In the genomic region with DNA sequence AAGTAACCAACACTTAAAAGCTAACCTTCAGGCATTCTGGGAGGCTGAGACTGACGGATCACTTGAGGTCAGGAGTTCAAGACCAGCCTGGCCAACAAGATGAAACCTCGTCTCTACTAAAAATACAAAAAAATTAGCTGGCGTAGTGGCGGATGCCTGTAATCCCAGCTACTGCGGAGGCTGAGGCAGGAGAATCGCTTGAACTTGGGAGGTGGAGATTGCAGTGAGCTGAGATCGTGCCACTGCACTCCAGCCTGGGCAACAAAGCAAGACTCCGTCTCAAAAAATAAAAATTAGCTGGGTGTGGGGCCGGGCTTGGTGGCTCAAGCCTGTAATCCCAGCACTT, we compare ENCODE assay signal across 7 cellular contexts. TPM values are rescaled to one million over a fixed set of nuclear protein-coding genes. Genes with fewer than 3 reads are reported as not detected.
DNase-seq lines count a peak whose midpoint lies in the region; ATAC-seq and TF ChIP-seq lines count a peak whose summit lies in the region.
"Not testable (repeated sequence)": the region's sequence is repeated elsewhere in the genome, so short reads cannot be mapped to it uniquely, and the experiment has no call there.

No MANE protein-coding gene starts in this region.

- H3K9me2 ChIP-seq in HCT116 (ENCODE audit: insufficient read depth): not testable (repeated sequence)

- H3K4me2 ChIP-seq in HCT116 (ENCODE audit: low read length): peak overlapping the region; percentile 88

- H4K20me1 ChIP-seq in HCT116 (ENCODE audit: insufficient read depth): not testable (repeated sequence)

- peaks cover 33 to 45% of the 10 kb centered on the region in 2 experiments for H3K4me1 ChIP-seq in HCT116 (ENCODE audit: control insufficient read depth in 1 of 2, insufficient read depth in 2 of 2, low read length in 2 of 2)
- peaks cover 38% of the 10 kb centered on the region for H3K4me1 ChIP-seq in effector memory CD4-positive, alpha-beta T cell (ENCODE audit: control insufficient read depth, insufficient read depth, low read length, poor library complexity, severe bottlenecking)
- H3K4me1 ChIP-seq in iPS-18a (ENCODE audit: control insufficient read depth, low read depth, low read length): not testable (repeated sequence)
- H3K4me1 ChIP-seq in spleen: peaks cover 56 to 99% (median 74%) of the 10 kb centered on the region in 6 donors

- not testable (repeated sequence) for BruUV-seq in HCT116 (replicated peaks; lab: Mats Ljungman, UMichigan)

- not testable (repeated sequence) for H3K36me3 ChIP-seq in HCT116 (ENCODE audit: control insufficient read depth in 1 of 2, insufficient read depth in 2 of 2, low read length in 2 of 2); effector memory CD4-positive, alpha-beta T cell (ENCODE audit: control insufficient read depth, insufficient read depth, low read length); iPS-18a (ENCODE audit: control insufficient read depth, low read depth, low read length); spleen

- POLR2A ChIA-PET in HCT116 (lab: Charles Lee) (interaction anchor here (0.5 to 3.3 kb wide), 11 partner anchors 14 to 246 kb away, joined by 3 to 33 read pairs (median 4); partner anchors contain the start of genes ADGRE5 and DNAJB1), T-cell (lab: Charles Lee) (interaction anchor here (0.5 to 4.4 kb wide), 4 partner anchors 17 to 125 kb away, joined by 4 to 55 read pairs (median 8); partner anchors contain the start of gene ADGRE5 (in 1 of the 2))

- H3K4me3 Mint-ChIP-seq in T-cell (peak overlapping the region; percentile 74 to 83 (median 74)), natural killer cell (peak overlapping the region; percentile 89)
- H3K4me3 Mint-ChIP-seq in activated naive CD4-positive, alpha-beta T cell treated with anti-CD3 and anti-CD28 coated beads, Interleukin-2, amount 10 ng/mL, durations not matched to agents 7 days and 5 days: peak overlapping the region; percentile 89

- not testable (repeated sequence) for H3K27me3 Mint-ChIP-seq in T-cell; activated naive CD4-positive, alpha-beta T cell treated with anti-CD3 and anti-CD28 coated beads, Interleukin-2, amount 10 ng/mL, durations not matched to agents 7 days and 5 days; natural killer cell (ENCODE audit: low read depth in 2 of 2)

- H3K36me3 Mint-ChIP-seq in T-cell; activated naive CD4-positive, alpha-beta T cell treated with anti-CD3 and anti-CD28 coated beads, Interleukin-2, amount 10 ng/mL, durations not matched to agents 7 days and 5 days; natural killer cell: not testable (repeated sequence)

- not testable (repeated sequence) for TF ChIP-seq RAD21 in HCT116 (IDR thresholded peaks at IDR 0.05; ENCODE audit: low read depth)

- H3K9me3 Mint-ChIP-seq in T-cell; activated naive CD4-positive, alpha-beta T cell treated with anti-CD3 and anti-CD28 coated beads, Interleukin-2, amount 10 ng/mL, durations not matched to agents 7 days and 5 days; natural killer cell: not testable (repeated sequence)

- intact Hi-C loops in HCT116 (cut with micrococcal nuclease): loop anchor here (5.0 kb wide), 1 partner anchor 118 kb away; no protein-coding TSS in a partner anchor
- intact Hi-C loops in natural killer cell (cut with micrococcal nuclease); spleen (cut with DNase I; ENCODE audit: low total_unique reads): not testable (repeated sequence)

- 69 to 79% (median 75%) methylated on average over 9 of the region's 9 CpGs for WGBS in spleen, 5 donors

- TF ChIP-seq POLR2A in HCT116 (IDR thresholded peaks at IDR 0.05; ENCODE audit: borderline replicate concordance, extremely low read depth, insufficient read depth, insufficient read length); spleen (IDR thresholded peaks at IDR 0.05): not testable (repeated sequence)

- H3K9me3 ChIP-seq in HCT116 (ENCODE audit: control insufficient read depth in 1 of 2, insufficient read depth in 1 of 2, low read depth in 1 of 2, low read length in 2 of 2); effector memory CD4-positive, alpha-beta T cell (ENCODE audit: control insufficient read depth, low read length); iPS-18a (ENCODE audit: control insufficient read depth, low read depth, low read length); spleen: not testable (repeated sequence)

- ATAC-seq in HCT116: peak; percentile 33
- ATAC-seq in T-cell (replicated peaks in 1 of 4); natural killer cell: not testable (repeated sequence)

- RAD21 ChIA-PET in HCT116 (lab: Charles Lee; ENCODE audit: low non-redundant PET in 1 of 2, low total read pairs in 2 of 2, uncharacterized antibody in 2 of 2, unreplicated experiment in 2 of 2): interaction anchor here (0.6 to 1.7 kb wide), 7 partner anchors 11 to 42 kb away, joined by 3 to 7 read pairs (median 3); no protein-coding TSS in a partner anchor

- not testable (repeated sequence) for H3K27me3 ChIP-seq in HCT116 (ENCODE audit: insufficient read depth, low read length); effector memory CD4-positive, alpha-beta T cell (replicated peaks; ENCODE audit: control insufficient read depth, insufficient read depth, low read length, poor library complexity, severe bottlenecking); iPS-18a (ENCODE audit: control insufficient read depth, insufficient read depth, low read length); spleen (replicated peaks in 1 of 7)

- peak overlapping the region; percentile 51 to 61 for H3K4me3 ChIP-seq in HCT116 (replicated peaks in 1 of 2; ENCODE audit: low read depth in 1 of 2, low read length in 2 of 2)
- not testable (repeated sequence) for H3K4me3 ChIP-seq in effector memory CD4-positive, alpha-beta T cell (ENCODE audit: insufficient read depth, low read depth, low read length, poor library complexity, severe bottlenecking)
- peak overlapping the region; percentile 58 for H3K4me3 ChIP-seq in iPS-18a (ENCODE audit: low read length)
- H3K4me3 ChIP-seq in spleen: peak overlapping the region in 1 of 8 donors; percentile 70

- not testable (repeated sequence) for DNase-seq in HCT116 (ENCODE audit: low read depth, low spot score); T-cell; activated naive CD4-positive, alpha-beta T cell treated with anti-CD3 and anti-CD28 coated beads, Interleukin-2, amount 10 ng/mL, durations not matched to agents 7 days and 5 days; effector memory CD4-positive, alpha-beta T cell; natural killer cell; spleen

- peak overlapping the region; percentile 86 to 96 for H3K27ac Mint-ChIP-seq in T-cell
- peak overlapping the region; percentile 87 for H3K27ac Mint-ChIP-seq in activated naive CD4-positive, alpha-beta T cell treated with anti-CD3 and anti-CD28 coated beads, Interleukin-2, amount 10 ng/mL, durations not matched to agents 7 days and 5 days
- peak overlapping the region; percentile 86 to 95 for H3K27ac Mint-ChIP-seq in natural killer cell

- peaks cover 54 to 59% (median 58%) of the 10 kb centered on the region in 3 donors for H3K4me1 Mint-ChIP-seq in T-cell
- H3K4me1 Mint-ChIP-seq in activated naive CD4-positive, alpha-beta T cell treated with anti-CD3 and anti-CD28 coated beads, Interleukin-2, amount 10 ng/mL, durations not matched to agents 7 days and 5 days: peaks cover 62% of the 10 kb centered on the region
- peaks cover 44 to 58% of the 10 kb centered on the region in 2 donors for H3K4me1 Mint-ChIP-seq in natural killer cell

- H3K9ac ChIP-seq in HCT116 (ENCODE audit: low read length) (peak overlapping the region; percentile 80), iPS-18a (ENCODE audit: low read length) (peak overlapping the region; percentile 93)

- CTCF ChIA-PET in HCT116 (lab: Charles Lee) (interaction anchor here (1.0 to 1.9 kb wide), 6 partner anchors 11 to 227 kb away, joined by 3 to 15 read pairs (median 4); partner anchors contain the start of gene ASF1B), T-cell (lab: Charles Lee) (interaction anchor here (0.7 to 3.4 kb wide), 6 partner anchors 8 to 222 kb away, joined by 3 to 11 read pairs (median 6); partner anchors contain the start of gene ADGRE5 (in 1 of the 2))
- CTCF ChIA-PET in activated naive CD4-positive, alpha-beta T cell treated with anti-CD3 and anti-CD28 coated beads, Interleukin-2, amount 10 ng/mL, durations not matched to agents 7 days and 5 days (lab: Charles Lee): interaction anchor here (0.6 to 8.6 kb wide), 5 partner anchors 18 to 197 kb away, joined by 3 to 93 read pairs (median 3); partner anchors contain the start of gene ADGRE5

- H3K27ac ChIP-seq in HCT116 (ENCODE audit: low read depth, low read length) (peak overlapping the region; percentile 90), spleen (peak overlapping the region; percentile 55 to 98 (median 93))
- H3K27ac ChIP-seq in effector memory CD4-positive, alpha-beta T cell (ENCODE audit: insufficient read depth, low read length, poor library complexity, severe bottlenecking): peak overlapping the region; percentile 86
- not testable (repeated sequence) for H3K27ac ChIP-seq in iPS-18a (ENCODE audit: low read length)

- H3K79me2 ChIP-seq in HCT116 (ENCODE audit: insufficient read depth, low read length): not testable (repeated sequence)

- TF ChIP-seq CTCF in HCT116 (IDR thresholded peaks at IDR 0.05 in 2 of 3, conservative IDR thresholded peaks at IDR 0.05 in 1 of 3; ENCODE audit: borderline replicate concordance in 1 of 3, insufficient read depth in 1 of 3, low read depth in 2 of 3, low read length in 2 of 3); natural killer cell (IDR thresholded peaks at IDR 0.05); spleen (IDR thresholded peaks at IDR 0.05 in 8 of 11, conservative IDR thresholded peaks at IDR 0.05 in 3 of 11): not testable (repeated sequence)

- peak overlapping the region; percentile 98 for H2AFZ ChIP-seq in HCT116 (ENCODE audit: low read depth, low read length, poor library complexity, severe bottlenecking)

RNA-seq across cellular contexts. Expression of gene ADGRE5, which starts 17.2 kb away (rescaled TPM):
- total RNA-seq in HCT116 (2021; ENCODE audit: unreplicated experiment): 98.1 TPM
- polyA plus RNA-seq in HCT116 (2012): 127 and 132 TPM in 2 replicates
- 1,000 to 10,000 TPM in 1 of 5 donors, 100 to 1,000 TPM in 4; 194 to 1,118 (median 206) TPM for total RNA-seq in T-cell
- total RNA-seq in natural killer cell: 1,000 to 10,000 TPM; 1,036 to 1,703 (median 1,382) TPM
- total RNA-seq in spleen: 100 to 1,000 TPM; 190 to 455 (median 280) TPM
- 10 to 100 TPM; 42.8 to 87.8 (median 55.7) TPM for polyA plus RNA-seq in spleen

RNA-seq across cellular contexts. Expression of gene DDX39A, which starts 55.1 kb away (rescaled TPM):
- 152 TPM for total RNA-seq in HCT116 (2021; ENCODE audit: unreplicated experiment)
- 164 and 169 TPM in 2 replicates for polyA plus RNA-seq in HCT116 (2012)
- total RNA-seq in T-cell: 100 to 1,000 TPM; 159 to 280 (median 179) TPM
- total RNA-seq in natural killer cell: 100 to 1,000 TPM; 397 to 569 (median 557) TPM
- 100 to 1,000 TPM in 6 of 7 donors, 10 to 100 TPM in 1; 81.8 to 155 (median 124) TPM for total RNA-seq in spleen
- 100 to 1,000 TPM; 176 to 267 (median 248) TPM for polyA plus RNA-seq in spleen
